Comparison of ENCODE assay signal across 19 cellular contexts in the genomic region with DNA sequence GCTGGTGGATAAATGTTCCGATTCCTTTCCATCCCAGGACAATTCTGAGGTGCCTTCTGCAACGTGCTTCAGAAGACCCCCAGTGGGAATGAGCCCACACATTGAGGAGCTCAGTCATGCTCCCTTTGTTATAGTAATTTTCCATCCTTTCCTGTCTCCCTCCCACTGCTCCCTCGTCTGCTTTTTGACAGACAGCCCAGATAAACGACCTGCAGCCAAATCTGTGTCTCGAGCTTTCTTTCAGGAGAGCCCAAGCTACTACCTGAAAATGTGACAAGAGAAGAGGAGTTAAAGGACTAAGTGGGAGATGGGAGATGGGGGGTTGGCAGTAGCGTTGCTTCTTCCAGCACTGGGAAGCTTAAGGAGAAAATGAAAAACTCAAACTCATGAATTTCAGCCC.
"Had no signal": no experiment of that assay in that cellular context is flagged by ENCODE, and none has a peak within 500 bp of the region (broad histone marks: within the 10 kb centered on the region; RNA-seq: fewer than 3 reads in every experiment).

No MANE protein-coding gene starts in this region.

- H3K4me1 Mint-ChIP-seq: central memory CD8-positive, alpha-beta T cell; stimulated activated memory B cell treated with anti-CD40 and anti-IgM and Interleukin-4, amounts not matched to agents 10 μg/mL and 1 μg/mL and 100 μg/mL, for 72 hours had no signal

- H3K27me3 Mint-ChIP-seq: activated CD8-positive, alpha-beta T cell treated with anti-CD3 and anti-CD28 coated beads for 36 hours had no signal

- H3K4me1 ChIP-seq: gastroesophageal sphincter, heart left ventricle, parathyroid adenoma, spleen, testis had no signal

- H3K79me2 ChIP-seq: parathyroid adenoma had no signal

- DNase-seq: activated CD4-positive, alpha-beta T cell treated with anti-CD3 and anti-CD28 coated beads, Interleukin-2, amount 10 ng/mL, durations not matched to agents 24 days and 14 days; activated CD8-positive, alpha-beta T cell treated with anti-CD3 and anti-CD28 coated beads for 36 hours; activated effector memory CD4-positive, alpha-beta T cell treated with Interleukin-2 at 50 U/mL for 16 hours; activated naive CD4-positive, alpha-beta T cell treated with anti-CD3 and anti-CD28 coated beads, Interleukin-2, amount 50 U/mL, for 16 hours; activated T-cell treated with anti-CD3 and anti-CD28 coated beads, Interleukin-2, amount 50 U/mL, for 4 hours; aorta; effector CD4-positive, alpha-beta T cell; heart left ventricle; naive thymus-derived CD8-positive, alpha-beta T cell; spleen; stimulated activated CD4-positive, alpha-beta T cell treated with anti-CD3 and anti-CD28 coated beads, Interleukin-4, amount 100 ng/mL, for 4 hours; T1000; testis had no signal

- H3K27ac ChIP-seq: gastroesophageal sphincter, heart left ventricle, neutrophil, parathyroid adenoma, spleen, testis had no signal

- H3K9ac ChIP-seq: parathyroid adenoma had no signal

- H3K27me3 ChIP-seq: gastroesophageal sphincter, neutrophil, testis had no signal

- H3K36me3 ChIP-seq: gastroesophageal sphincter, heart left ventricle, neutrophil, spleen had no signal

- H3K36me3 Mint-ChIP-seq: naive thymus-derived CD8-positive, alpha-beta T cell; stimulated activated memory B cell treated with anti-CD40 and anti-IgM and Interleukin-4, amounts not matched to agents 10 μg/mL and 1 μg/mL and 100 μg/mL, for 72 hours; type B pancreatic cell had no signal

- H3K4me3 ChIP-seq: gastroesophageal sphincter, heart left ventricle, spleen had no signal

- ATAC-seq: activated CD8-positive, alpha-beta T cell treated with anti-CD3 and anti-CD28 coated beads for 36 hours; activated T-cell treated with anti-CD3 and anti-CD28 coated beads, Interleukin-2, amount 50 U/mL, for 4 hours; gastroesophageal sphincter; heart left ventricle; naive thymus-derived CD8-positive, alpha-beta T cell; stimulated activated memory B cell treated with anti-CD40 and anti-IgM and Interleukin-4, amounts not matched to agents 10 μg/mL and 1 μg/mL and 100 μg/mL, for 72 hours had no signal

- H3K4me3 Mint-ChIP-seq: activated CD4-positive, alpha-beta T cell treated with anti-CD3 and anti-CD28 coated beads, Interleukin-2, amount 10 ng/mL, durations not matched to agents 24 days and 14 days; activated CD8-positive, alpha-beta T cell treated with anti-CD3 and anti-CD28 coated beads for 36 hours; activated T-cell treated with anti-CD3 and anti-CD28 coated beads, Interleukin-2, amount 50 U/mL, for 4 hours; central memory CD8-positive, alpha-beta T cell; naive thymus-derived CD8-positive, alpha-beta T cell; stimulated activated memory B cell treated with anti-CD40 and anti-IgM and Interleukin-4, amounts not matched to agents 10 μg/mL and 1 μg/mL and 100 μg/mL, for 72 hours; type B pancreatic cell had no signal

- H3K27ac Mint-ChIP-seq: activated CD4-positive, alpha-beta T cell treated with anti-CD3 and anti-CD28 coated beads, Interleukin-2, amount 10 ng/mL, durations not matched to agents 24 days and 14 days; activated CD8-positive, alpha-beta T cell treated with anti-CD3 and anti-CD28 coated beads for 36 hours; stimulated activated memory B cell treated with anti-CD40 and anti-IgM and Interleukin-4, amounts not matched to agents 10 μg/mL and 1 μg/mL and 100 μg/mL, for 72 hours; type B pancreatic cell had no signal

- H2AFZ ChIP-seq: parathyroid adenoma had no signal

- H3K9me3 ChIP-seq: gastroesophageal sphincter, heart left ventricle, neutrophil, spleen, testis had no signal

- H3K9me3 Mint-ChIP-seq: activated CD4-positive, alpha-beta T cell treated with anti-CD3 and anti-CD28 coated beads, Interleukin-2, amount 10 ng/mL, durations not matched to agents 24 days and 14 days; activated CD8-positive, alpha-beta T cell treated with anti-CD3 and anti-CD28 coated beads for 36 hours; activated T-cell treated with anti-CD3 and anti-CD28 coated beads, Interleukin-2, amount 50 U/mL, for 4 hours; central memory CD8-positive, alpha-beta T cell; naive thymus-derived CD8-positive, alpha-beta T cell; stimulated activated memory B cell treated with anti-CD40 and anti-IgM and Interleukin-4, amounts not matched to agents 10 μg/mL and 1 μg/mL and 100 μg/mL, for 72 hours had no signal
